10 cellular contexts compared by ENCODE assay signal in the genomic region with DNA sequence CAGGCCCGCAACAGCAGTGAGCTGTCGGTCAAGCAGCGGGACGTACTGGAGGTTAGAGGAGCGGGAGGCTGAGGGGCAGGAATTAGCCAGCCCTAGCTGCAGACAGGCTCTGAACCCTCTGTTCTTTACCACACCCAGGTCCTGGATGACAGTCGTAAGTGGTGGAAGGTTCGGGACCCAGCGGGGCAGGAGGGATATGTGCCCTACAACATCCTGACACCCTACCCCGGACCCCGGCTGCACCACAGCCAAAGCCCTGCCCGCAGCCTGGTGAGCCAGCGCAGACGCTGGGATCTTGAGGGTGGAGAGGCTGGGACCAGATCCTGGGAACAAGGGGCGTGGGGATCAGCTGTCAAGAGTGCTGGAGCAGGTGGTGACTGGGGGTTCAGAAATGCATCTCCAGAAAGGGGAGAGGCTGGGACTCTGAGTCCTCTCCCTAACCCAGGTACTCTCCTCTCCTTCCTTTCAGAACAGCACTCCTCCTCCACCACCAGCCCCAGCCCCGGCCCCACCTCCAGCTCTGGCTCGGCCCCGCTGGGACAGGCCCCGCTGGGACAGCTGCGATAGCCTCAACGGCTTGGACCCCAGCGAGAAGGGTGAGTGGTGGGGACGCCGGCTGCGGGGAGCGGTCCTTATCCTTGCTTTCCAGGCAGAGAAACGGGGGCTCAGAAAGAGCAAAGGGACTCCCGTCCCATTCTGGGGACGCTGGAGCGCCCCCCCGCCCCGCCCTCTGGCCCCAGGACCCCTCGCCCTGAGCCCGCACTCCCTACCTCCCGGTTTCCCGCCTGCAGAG. TPM values are rescaled to one million over a fixed set of nuclear protein-coding genes. Genes with fewer than 3 reads are reported as not detected.
A peak's percentile ranks its signal among the peaks of the same experiment; 100 is the strongest.
DNase-seq lines count a peak whose midpoint lies in the region; ATAC-seq, FAIRE-seq and TF ChIP-seq lines count a peak whose summit lies in the region.
"Had no signal": no experiment of that assay in that cellular context is flagged by ENCODE, and none has a peak within 500 bp of the region (broad histone marks: within the 10 kb centered on the region; RNA-seq: fewer than 3 reads in every experiment).

No MANE protein-coding gene starts in this region.

- H3K27ac ChIP-seq in WERI-Rb-1, result peak overlapping the region; percentile 7; the same call in 1 of the 2 replicates
- no peak overlapping the region for H3K27ac ChIP-seq in iPS DF 6.9 (ENCODE audit: low read length)

- no CpG with 5 or more reads among the region's 35 CpGs for WGBS in iPS DF 6.9 (ENCODE audit: insufficient coverage, insufficient read length)

- H3K36me3 ChIP-seq in WERI-Rb-1 (peaks cover 3% of the 10 kb centered on the region; the same call in 1 of the 2 replicates), iPS DF 6.9 (ENCODE audit: control insufficient read depth, insufficient read depth, low read length) (no peaks in the 10 kb centered on the region)

- no peak for ATAC-seq in GM18861 (IDR thresholded peaks at IDR 0.05; ENCODE audit: unreplicated experiment)

- FAIRE-seq in GM12891 (lab: Jason Lieb, UNC), result peak; percentile 62
- FAIRE-seq: HTR-8/SVneo had no signal

- no peaks in the 10 kb centered on the region for H3K9me3 ChIP-seq in WERI-Rb-1 (ENCODE audit: severe bottlenecking)
- no peaks in the 10 kb centered on the region for H3K9me3 ChIP-seq in iPS DF 6.9 (ENCODE audit: control insufficient read depth, insufficient read depth, low read length)

- peaks cover 4% of the 10 kb centered on the region for H3K27me3 ChIP-seq in WERI-Rb-1 (ENCODE audit: insufficient read depth, low read depth, severe bottlenecking)
- H3K27me3 ChIP-seq in iPS DF 6.9 (ENCODE audit: control insufficient read depth, insufficient read depth, low read length), result peaks cover 5% of the 10 kb centered on the region

- no peak for TF ChIP-seq POLR2A in GM12891 (IDR thresholded peaks at IDR 0.05; ENCODE audit: low read depth, low read length)

- no peak for DNase-seq in GM12891 (ENCODE audit: insufficient read length, low spot score)
- DNase-seq in WERI-Rb-1, result no peak
- DNase-seq in iPS DF 6.9 (ENCODE audit: low read depth, low spot score), result no peak
- DNase-seq in retina, result peak; percentile 40
- no peak for DNase-seq in NCI-H2196 (lab: John Stamatoyannopoulos, UW; ENCODE audit: unreplicated experiment)
- no peak for DNase-seq in activated effector memory CD4-positive, alpha-beta T cell treated with Interleukin-2 at 50 U/mL for 16 hours
- no peak for DNase-seq in NCI-H187 treated with DMSO at 0.1 percent for 48 hours (lab: John Stamatoyannopoulos, UW)
- DNase-seq: NCI-H2107 had no signal

- H3K4me1 ChIP-seq in iPS DF 6.9 (ENCODE audit: control insufficient read depth, insufficient read depth, low read length), result peaks cover 10% of the 10 kb centered on the region

- H3K4me3 ChIP-seq in WERI-Rb-1 (ENCODE audit: low read depth, low read length), result peak overlapping the region; percentile 58
- peak overlapping the region; percentile 30; the same call in 1 of the 2 replicates for H3K4me3 ChIP-seq in iPS DF 6.9 (ENCODE audit: low read length)

- no peak for TF ChIP-seq CTCF in WERI-Rb-1 (IDR thresholded peaks at IDR 0.05; ENCODE audit: low read depth, low read length)

TF ChIP-seq in GM12891, 5 proteins besides CTCF, POLR2A, EP300 and RAD21:
- TF ChIP-seq POLR2AphosphoS5 (IDR thresholded peaks at IDR 0.05; ENCODE audit: low read depth, low read length), result no peak
- no peak for TF ChIP-seq POU2F2 (IDR thresholded peaks at IDR 0.05; ENCODE audit: low read depth, low read length)
- TF ChIP-seq TAF1 (IDR thresholded peaks at IDR 0.05; ENCODE audit: low read depth, low read length), result no peak
- TF ChIP-seq PAX5 (IDR thresholded peaks at IDR 0.05; ENCODE audit: insufficient read depth, low read length, severe bottlenecking), result no peak
- TF ChIP-seq SPI1 (IDR thresholded peaks at IDR 0.05; ENCODE audit: low read depth, low read length), result no peak

RNA-seq across cellular contexts. Expression of gene EPS8L1, which starts 10.4 kb away (rescaled TPM):
- polyA plus RNA-seq in GM12891 (2012; ENCODE audit: low read depth, missing spikeins), result 0.13 TPM

RNA-seq across cellular contexts. Expression of gene RDH13, which starts 23.2 kb away (rescaled TPM):
- polyA plus RNA-seq in GM12891 (2012; ENCODE audit: low read depth, missing spikeins), result 5.7 TPM

RNA-seq across cellular contexts. Expression of gene PPP1R12C, which starts 31.3 kb away (rescaled TPM):
- 46.6 TPM for polyA plus RNA-seq in GM12891 (2012; ENCODE audit: low read depth, missing spikeins)

RNA-seq across cellular contexts. Expression of gene GP6, which starts 48.1 kb away (rescaled TPM):
- polyA plus RNA-seq in GM12891 (2012; ENCODE audit: low read depth, missing spikeins), result not detected
